Comparison of ENCODE assay signal across 21 cellular contexts in the genomic region with DNA sequence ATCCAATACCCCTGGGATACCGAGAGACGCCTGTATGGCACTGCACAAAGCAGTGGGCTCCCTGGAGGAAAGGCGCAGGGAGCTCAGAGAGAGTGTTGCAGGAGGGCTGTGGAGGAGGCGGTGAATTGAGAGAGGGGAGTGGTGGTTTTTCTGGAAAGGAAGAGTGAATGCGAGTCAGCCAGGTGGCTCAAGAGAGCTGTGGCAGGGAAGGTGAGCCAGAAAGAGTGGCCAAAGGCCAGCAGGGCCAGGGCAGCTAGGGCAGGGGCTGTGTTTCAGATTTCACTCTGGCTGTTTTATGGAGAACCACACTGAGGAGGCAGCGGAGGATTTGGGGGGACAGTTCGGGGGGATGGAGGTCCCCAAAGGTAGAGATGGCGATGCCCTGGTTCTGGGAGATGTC. TPM values are rescaled to one million over a fixed set of nuclear protein-coding genes. Genes with fewer than 3 reads are reported as not detected.
A peak's percentile ranks its signal among the peaks of the same experiment; 100 is the strongest.
DNase-seq lines count a peak whose midpoint lies in the region; ATAC-seq, FAIRE-seq and TF ChIP-seq lines count a peak whose summit lies in the region.
"Had no signal": no experiment of that assay in that cellular context is flagged by ENCODE, and none has a peak within 500 bp of the region (broad histone marks: within the 10 kb centered on the region; RNA-seq: fewer than 3 reads in every experiment).

No MANE protein-coding gene starts in this region.

- no peaks in the 10 kb centered on the region for H3K79me2 ChIP-seq in astrocyte (ENCODE audit: insufficient read depth, low read length)

- H4K91ac ChIP-seq in mesenchymal stem cell (ENCODE audit: low read length): no peak overlapping the region

- 97% methylated on average over 8 of the region's 8 CpGs for WGBS in mesenchymal stem cell

- H2AFZ ChIP-seq in astrocyte (ENCODE audit: low read depth, low read length) (no peak overlapping the region), mesenchymal stem cell (ENCODE audit: low read depth, low read length) (no peak overlapping the region)
- H2AFZ ChIP-seq: GM23338 had no signal

- ATAC-seq in GM18511 (IDR thresholded peaks at IDR 0.05; ENCODE audit: unreplicated experiment): no peak
- ATAC-seq: activated T-cell treated with anti-CD3 and anti-CD28 coated beads, Interleukin-2, amount 50 U/mL, for 4 hours; esophagus mucosa; GM23338; Panc1 had no signal

- H3K27ac ChIP-seq in astrocyte (ENCODE audit: low read depth, low read length) (no peak overlapping the region), mesenchymal stem cell (ENCODE audit: low read length, poor library complexity, severe bottlenecking) (peak overlapping the region; percentile 52), skeletal muscle tissue (ENCODE audit: low read depth, low read length) (peak overlapping the region; percentile 49)
- H3K27ac ChIP-seq: C4-2B, foreskin keratinocyte had no signal

- H3K4me3 ChIP-seq in astrocyte (ENCODE audit: insufficient read depth, low read depth, low read length) (no peak overlapping the region), mesenchymal stem cell (ENCODE audit: insufficient read depth in 1 of 2, low read depth in 1 of 2, low read length in 2 of 2) (no peak overlapping the region), skeletal muscle tissue (ENCODE audit: low read length in 3 of 3) (no peak overlapping the region)
- H3K4me3 ChIP-seq: GM23338 had no signal

- H3K27me3 Mint-ChIP-seq in astrocyte (ENCODE audit: low read depth, unreplicated experiment): peaks cover 8% of the 10 kb centered on the region

- H3K4me3 Mint-ChIP-seq in astrocyte (ENCODE audit: unreplicated experiment): peak overlapping the region; percentile 67
- H3K4me3 Mint-ChIP-seq: activated B cell treated with CpG ODN at 0.5 μM for 24 hours; activated T-cell treated with anti-CD3 and anti-CD28 coated beads, Interleukin-2, amount 50 U/mL, for 4 hours; GM23338 had no signal

- TF ChIP-seq EP300 in Ishikawa (IDR thresholded peaks at IDR 0.05; ENCODE audit: borderline replicate concordance): no peak

- H3K27me3 ChIP-seq in astrocyte (ENCODE audit: insufficient read depth, low read length): peaks cover 3% of the 10 kb centered on the region
- H3K27me3 ChIP-seq in mesenchymal stem cell (ENCODE audit: control insufficient read depth in 1 of 2, insufficient read depth in 1 of 2, low read length in 2 of 2): peaks cover 0 to 26% of the 10 kb centered on the region in 2 experiments
- H3K27me3 ChIP-seq in skeletal muscle tissue (ENCODE audit: control insufficient read depth in 3 of 3, insufficient read depth in 3 of 3, low read length in 3 of 3): no peaks in the 10 kb centered on the region
- H3K27me3 ChIP-seq: foreskin keratinocyte had no signal

- H3K4me1 ChIP-seq in astrocyte (ENCODE audit: insufficient read depth, low read length) (peaks cover 4% of the 10 kb centered on the region), mesenchymal stem cell (ENCODE audit: control insufficient read depth, insufficient read depth, low read depth, low read length) (peaks cover 30% of the 10 kb centered on the region), skeletal muscle tissue (ENCODE audit: control insufficient read depth in 3 of 3, insufficient read depth in 3 of 3, low read length in 3 of 3) (peaks cover 69 to 89% (median 81%) of the 10 kb centered on the region in 3 donors)

- no peak overlapping the region for H2BK15ac ChIP-seq in mesenchymal stem cell (ENCODE audit: low read depth, poor library complexity, severe bottlenecking)

- no peak for TF ChIP-seq CTCF in astrocyte (IDR thresholded peaks at IDR 0.05; ENCODE audit: insufficient read depth, low read depth, low read length)

- H3K23ac ChIP-seq in mesenchymal stem cell (ENCODE audit: low read length in 2 of 2): no peak overlapping the region

- no peak overlapping the region for H4K8ac ChIP-seq in mesenchymal stem cell (ENCODE audit: low read length)

- H3K4me1 Mint-ChIP-seq in astrocyte (ENCODE audit: low read depth, unreplicated experiment): peaks cover 24% of the 10 kb centered on the region

- no peak overlapping the region for H3K9ac ChIP-seq in astrocyte (ENCODE audit: low read length)
- no peak overlapping the region for H3K9ac ChIP-seq in mesenchymal stem cell (ENCODE audit: low read length)
- peak overlapping the region in 2 of 3 donors; percentile 0 to 51 for H3K9ac ChIP-seq in skeletal muscle tissue (ENCODE audit: low read depth in 1 of 3, low read length in 3 of 3)

- H2BK120ac ChIP-seq in mesenchymal stem cell (ENCODE audit: low read depth, low read length): no peak overlapping the region

- DNase-seq in astrocyte (ENCODE audit: low read depth): no peak
- no peak for DNase-seq in mesenchymal stem cell
- DNase-seq in DMS153 treated with DMSO at 0.1 percent for 48 hours (lab: John Stamatoyannopoulos, UW; ENCODE audit: unreplicated experiment): no peak
- no peak for DNase-seq in NCI-H1694 treated with DMSO at 0.1 percent for 48 hours (lab: John Stamatoyannopoulos, UW)
- DNase-seq in GM12892 (ENCODE audit: insufficient read length): no peak
- DNase-seq: activated B cell treated with CpG ODN at 0.5 μM for 24 hours; activated CD4-positive, alpha-beta T cell treated with anti-CD3 and anti-CD28 coated beads, Interleukin-2, amount 50 U/mL, for 1 hour; activated gamma-delta T cell treated with Interleukin-2 at 50 U/mL for 16 hours; activated T-cell treated with anti-CD3 and anti-CD28 coated beads, Interleukin-2, amount 50 U/mL, for 4 hours; cortex of kidney; NCI-H146; NCI-H526 treated with DMSO at 0.1 percent for 48 hours; stimulated activated CD4-positive, alpha-beta T cell treated with anti-CD3 and anti-CD28 coated beads, Interleukin-2, amount 100 ng/mL, for 48 hours had no signal

- H3K9me3 ChIP-seq in astrocyte (ENCODE audit: insufficient read depth, low read depth, low read length) (peaks cover 6% of the 10 kb centered on the region), mesenchymal stem cell (ENCODE audit: control insufficient read depth, low read length) (no peaks in the 10 kb centered on the region), skeletal muscle tissue (ENCODE audit: control insufficient read depth in 3 of 3, low read length in 3 of 3) (no peaks in the 10 kb centered on the region)

- H3K14ac ChIP-seq in mesenchymal stem cell (ENCODE audit: low read length in 2 of 2): no peak overlapping the region

- TF ChIP-seq RAD21 in Ishikawa (IDR thresholded peaks at IDR 0.05; ENCODE audit: low read depth): 0 out of 2 replicates have a peak, but pooled peaks have one; percentile 7

- no peaks in the 10 kb centered on the region for H3K36me3 Mint-ChIP-seq in astrocyte (ENCODE audit: low read depth, unreplicated experiment)

- no peak overlapping the region for H3K18ac ChIP-seq in mesenchymal stem cell (ENCODE audit: low read depth in 1 of 2, low read length in 2 of 2)

- no peak overlapping the region for H2BK5ac ChIP-seq in mesenchymal stem cell (ENCODE audit: low read depth, low read length, poor library complexity, severe bottlenecking)

- H2BK12ac ChIP-seq in mesenchymal stem cell (ENCODE audit: low read length in 2 of 2): no peak overlapping the region

- no peak overlapping the region for H3K4ac ChIP-seq in mesenchymal stem cell (ENCODE audit: low read depth in 1 of 2, low read length in 2 of 2)

- FAIRE-seq in astrocyte (lab: Jason Lieb, UNC): no peak
- no peak for FAIRE-seq in GM12892 (lab: Jason Lieb, UNC)

- H3K36me3 ChIP-seq in astrocyte (ENCODE audit: insufficient read depth, low read length) (no peaks in the 10 kb centered on the region), mesenchymal stem cell (ENCODE audit: control insufficient read depth in 1 of 2, insufficient read depth in 2 of 2, low read depth in 1 of 2, low read length in 2 of 2) (no peaks in the 10 kb centered on the region), skeletal muscle tissue (ENCODE audit: control insufficient read depth in 3 of 3, insufficient read depth in 3 of 3, low read length in 3 of 3) (no peaks in the 10 kb centered on the region)

- no peaks in the 10 kb centered on the region for H3K79me1 ChIP-seq in mesenchymal stem cell (replicated peaks; ENCODE audit: low read length, poor library complexity, severe bottlenecking)

- H3K9me3 Mint-ChIP-seq in astrocyte (ENCODE audit: unreplicated experiment): peaks cover 4% of the 10 kb centered on the region
- H3K9me3 Mint-ChIP-seq: activated B cell treated with CpG ODN at 0.5 μM for 24 hours; activated T-cell treated with anti-CD3 and anti-CD28 coated beads, Interleukin-2, amount 50 U/mL, for 4 hours had no signal

- peaks cover 26% of the 10 kb centered on the region for H4K20me1 ChIP-seq in astrocyte (ENCODE audit: insufficient read depth, low read length)

- H3K27ac Mint-ChIP-seq in astrocyte (ENCODE audit: unreplicated experiment): peak overlapping the region; percentile 65
- H3K27ac Mint-ChIP-seq: activated B cell treated with CpG ODN at 0.5 μM for 24 hours, GM23338 had no signal

- TF ChIP-seq POLR2A in GM12892 (IDR thresholded peaks at IDR 0.05; ENCODE audit: low read depth, low read length): no peak

- H3K4me2 ChIP-seq in astrocyte (ENCODE audit: low read length): no peak overlapping the region
- no peak overlapping the region for H3K4me2 ChIP-seq in mesenchymal stem cell (ENCODE audit: low read length, poor library complexity, severe bottlenecking)
- H3K4me2 ChIP-seq: GM23338 had no signal

- peak overlapping the region; percentile 89 for H2AK5ac ChIP-seq in mesenchymal stem cell (ENCODE audit: low read length, severe bottlenecking)

TF ChIP-seq in Ishikawa, 13 proteins besides CTCF, POLR2A, EP300 and RAD21 (continues in another document):
- TF ChIP-seq NFIC (IDR thresholded peaks at IDR 0.05): no peak
- no peak for TF ChIP-seq TAF1 (IDR thresholded peaks at IDR 0.05; ENCODE audit: low read depth)
- TF ChIP-seq YY1 (IDR thresholded peaks at IDR 0.05; ENCODE audit: low read depth): no peak
- TF ChIP-seq, protein P1, sequence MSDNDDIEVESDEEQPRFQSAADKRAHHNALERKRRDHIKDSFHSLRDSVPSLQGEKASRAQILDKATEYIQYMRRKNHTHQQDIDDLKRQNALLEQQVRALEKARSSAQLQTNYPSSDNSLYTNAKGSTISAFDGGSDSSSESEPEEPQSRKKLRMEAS (IDR thresholded peaks at IDR 0.05): no peak
- TF ChIP-seq FOXM1 (IDR thresholded peaks at IDR 0.05; ENCODE audit: borderline replicate concordance, low read depth): no peak
- TF ChIP-seq TCF12 (IDR thresholded peaks at IDR 0.05; ENCODE audit: low read depth): no peak
- TF ChIP-seq CEBPB (IDR thresholded peaks at IDR 0.05): no peak
- TF ChIP-seq TEAD4 (IDR thresholded peaks at IDR 0.05): no peak
- no peak for TF ChIP-seq CREB1 (IDR thresholded peaks at IDR 0.05; ENCODE audit: low read depth)
- no peak for TF ChIP-seq ZBTB7A (IDR thresholded peaks at IDR 0.05; ENCODE audit: low read depth)
- TF ChIP-seq EGR1 (IDR thresholded peaks at IDR 0.05): no peak

RNA-seq across cellular contexts. Expression of a gene that starts 13.0 kb away (rescaled TPM):
- total RNA-seq in astrocyte (41.4 and 41.7 TPM in 2 replicates), skeletal muscle tissue (12.5 TPM)
- 13.7 TPM for polyA plus RNA-seq in mesenchymal stem cell (2013, experiment 1 of 2)
- polyA plus RNA-seq in mesenchymal stem cell (2013, experiment 2 of 2): 12.0 TPM
- 0.13 TPM for polyA plus RNA-seq in GM12892 (2012; ENCODE audit: missing spikeins)

Comparison
In these comparisons a context has a peak if more than half of its experiments do, and no peak if none do; other contexts are left out.
1. H3K9ac ChIP-seq: peak in skeletal muscle tissue (2 of 3); none in astrocyte (single experiment) and mesenchymal stem cell (single experiment).